ENCODE assay signal across 8 cellular contexts in the genomic region with DNA sequence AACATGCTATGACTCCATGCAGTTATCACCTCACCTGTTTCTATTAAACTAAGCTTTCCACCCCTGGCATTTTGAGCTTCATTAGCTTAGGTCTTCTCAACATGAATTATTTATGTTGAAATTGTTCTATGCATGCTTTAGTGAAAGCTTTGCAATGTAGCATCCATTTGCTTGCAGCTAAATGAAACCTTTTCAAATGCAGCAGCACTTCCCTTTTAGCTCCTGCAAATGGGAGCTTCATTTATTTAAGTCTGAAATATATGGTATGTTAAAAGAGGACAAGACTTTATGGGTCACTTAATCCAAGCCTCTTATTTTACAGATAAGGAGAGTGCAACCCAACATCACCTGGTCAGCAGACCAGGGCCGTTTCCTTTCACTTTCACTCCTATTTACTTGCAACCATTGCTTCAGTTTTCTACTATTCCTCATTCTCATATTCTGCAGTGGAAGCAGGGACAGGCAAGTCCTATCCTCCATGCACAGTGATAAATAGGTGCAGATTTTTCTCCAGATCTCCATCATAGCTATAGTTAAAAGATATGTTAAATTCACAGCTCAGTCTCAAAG. TPM values are rescaled to one million over a fixed set of nuclear protein-coding genes. Genes with fewer than 3 reads are reported as not detected.
DNase-seq lines count a peak whose midpoint lies in the region; ATAC-seq and TF ChIP-seq lines count a peak whose summit lies in the region.

No MANE protein-coding gene starts in this region.

- H3K36me3 ChIP-seq in GM23248 (ENCODE audit: low read depth), result no peaks in the 10 kb centered on the region
- H3K36me3 ChIP-seq in OCI-LY1 (ENCODE audit: insufficient read depth, low read length), result no peaks in the 10 kb centered on the region
- H3K36me3 ChIP-seq in lower lobe of right lung, result no peaks in the 10 kb centered on the region
- no peaks in the 10 kb centered on the region for H3K36me3 ChIP-seq in H7 (replicated peaks; ENCODE audit: control insufficient read depth, insufficient read depth, low read length)
- H3K36me3 ChIP-seq in neuronal stem cell (replicated peaks in 1 of 2; ENCODE audit: control insufficient read depth in 2 of 2, insufficient read depth in 2 of 2, low read length in 2 of 2), result no peaks in the 10 kb centered on the region

- ATAC-seq in GM18867 (IDR thresholded peaks at IDR 0.05; ENCODE audit: unreplicated experiment), result peak; percentile 87
- peak in 1 of 2 donors; percentile 61 for ATAC-seq in lower lobe of right lung
- ATAC-seq in HG03469 (IDR thresholded peaks at IDR 0.05; ENCODE audit: unreplicated experiment), result no peak

- H3K4me1 ChIP-seq in GM23248 (ENCODE audit: insufficient read depth) (peaks cover 4% of the 10 kb centered on the region; the same call in 1 of the 2 replicates), OCI-LY1 (ENCODE audit: insufficient read depth, low read length, severe bottlenecking) (peaks cover 25% of the 10 kb centered on the region), lower lobe of right lung (no peaks in the 10 kb centered on the region), neuronal stem cell (ENCODE audit: control insufficient read depth in 2 of 2, insufficient read depth in 1 of 2, low read depth in 1 of 2, low read length in 2 of 2) (no peaks in the 10 kb centered on the region)

- in situ Hi-C loops in GM23248 (cut with MboI), result no loop called here

- H2AFZ ChIP-seq in GM23248 (no peak overlapping the region), OCI-LY1 (ENCODE audit: low read length) (peak overlapping the region; percentile 76), neuronal stem cell (ENCODE audit: low read length) (no peak overlapping the region)

- H2BK12ac ChIP-seq in neuronal stem cell (ENCODE audit: low read length), result no peak overlapping the region

- no peak overlapping the region for H3K18ac ChIP-seq in neuronal stem cell (ENCODE audit: low read length)

- H3K79me1 ChIP-seq in neuronal stem cell (ENCODE audit: low read depth, low read length), result no peaks in the 10 kb centered on the region

- no peak overlapping the region for H3K4me3 ChIP-seq in GM23248
- H3K4me3 ChIP-seq in OCI-LY1 (ENCODE audit: low read depth, low read length, poor library complexity, severe bottlenecking), result peak overlapping the region; percentile 24
- H3K4me3 ChIP-seq in lower lobe of right lung, result peak overlapping the region; percentile 10
- no peak overlapping the region for H3K4me3 ChIP-seq in H7 (ENCODE audit: insufficient read depth, low read depth, low read length)
- no peak overlapping the region for H3K4me3 ChIP-seq in neuronal stem cell (ENCODE audit: low read length in 2 of 2)

- H3K14ac ChIP-seq in neuronal stem cell (ENCODE audit: low read length), result no peak overlapping the region

- H2BK15ac ChIP-seq in neuronal stem cell (ENCODE audit: low read length), result no peak overlapping the region

- H3K9me2 ChIP-seq in GM23248 (ENCODE audit: insufficient read depth), result no peaks in the 10 kb centered on the region
- no peaks in the 10 kb centered on the region for H3K9me2 ChIP-seq in OCI-LY1 (ENCODE audit: low read depth, low read length)

- no peaks in the 10 kb centered on the region for H3K9me3 ChIP-seq in GM23248 (ENCODE audit: low read depth)
- H3K9me3 ChIP-seq in OCI-LY1 (ENCODE audit: low read length), result no peaks in the 10 kb centered on the region
- H3K9me3 ChIP-seq in lower lobe of right lung, result no peaks in the 10 kb centered on the region
- H3K9me3 ChIP-seq in neuronal stem cell (replicated peaks in 1 of 2; ENCODE audit: control insufficient read depth in 2 of 2, insufficient read depth in 1 of 2, low read depth in 1 of 2, low read length in 2 of 2), result no peaks in the 10 kb centered on the region

- TF ChIP-seq CTCF in OCI-LY1 (IDR thresholded peaks at IDR 0.05; ENCODE audit: low read length) (no peak), lower lobe of right lung (IDR thresholded peaks at IDR 0.05) (no peak)

- no peak overlapping the region for H4K8ac ChIP-seq in neuronal stem cell (ENCODE audit: low read depth, low read length)

- no peak overlapping the region for H3K23ac ChIP-seq in neuronal stem cell (ENCODE audit: low read depth, low read length, poor library complexity)

- H3F3A ChIP-seq in GM23248 (ENCODE audit: insufficient read depth) (no peaks in the 10 kb centered on the region), OCI-LY1 (ENCODE audit: insufficient read depth, low read length) (no peaks in the 10 kb centered on the region)

- no peak overlapping the region for H3K9ac ChIP-seq in GM23248
- no peak overlapping the region; the same call in 1 of the 2 replicates for H3K9ac ChIP-seq in OCI-LY1 (ENCODE audit: low read length)
- no peak overlapping the region for H3K9ac ChIP-seq in neuronal stem cell (ENCODE audit: low read depth, low read length, poor library complexity)

- 8 to 11% methylated on average over 1 of the region's 1 CpG for WGBS in GM23248 (ENCODE audit: low coverage in 1 of 2, low lambda C conversion rate in 2 of 2, missing lambda C conversion rate in 2 of 2), 2 experiments
- no CpG with 5 or more reads among the region's 1 CpG for WGBS in neuronal stem cell (ENCODE audit: extremely low coverage in 2 of 2, insufficient read length in 2 of 2, insufficient replicate concordance in 1 of 2), 2 donors

- no peak overlapping the region for H2AK5ac ChIP-seq in neuronal stem cell (ENCODE audit: low read depth, low read length)

- H3K27ac ChIP-seq in GM23248 (no peak overlapping the region), OCI-LY1 (ENCODE audit: low read depth, low read length, poor library complexity, severe bottlenecking) (no peak overlapping the region), lower lobe of right lung (no peak overlapping the region), neuronal stem cell (replicated peaks; ENCODE audit: low read length) (no peak overlapping the region)

- H4K91ac ChIP-seq in neuronal stem cell (ENCODE audit: low read depth, low read length, poor library complexity), result no peak overlapping the region

- no peak overlapping the region for H2BK120ac ChIP-seq in neuronal stem cell (ENCODE audit: low read depth, low read length)

- no peak overlapping the region for H2BK5ac ChIP-seq in neuronal stem cell (ENCODE audit: low read length)

- intact Hi-C loops in lower lobe of right lung (cut with DNase I), result no loop called here

- H3K4ac ChIP-seq in neuronal stem cell (ENCODE audit: low read length), result no peak overlapping the region

- H3K4me2 ChIP-seq in GM23248 (ENCODE audit: unreplicated experiment) (peak overlapping the region; percentile 20), OCI-LY1 (ENCODE audit: low read length) (peak overlapping the region; percentile 50), neuronal stem cell (ENCODE audit: insufficient read depth, low read length, poor library complexity, severe bottlenecking) (no peak overlapping the region)

- H3K79me2 ChIP-seq in GM23248 (ENCODE audit: insufficient read depth), result no peaks in the 10 kb centered on the region
- H3K79me2 ChIP-seq in OCI-LY1 (ENCODE audit: insufficient read depth, low read length), result no peaks in the 10 kb centered on the region

- no peaks in the 10 kb centered on the region for H4K20me1 ChIP-seq in GM23248 (ENCODE audit: insufficient read depth)
- no peaks in the 10 kb centered on the region for H4K20me1 ChIP-seq in OCI-LY1 (ENCODE audit: insufficient read depth, low read length)

- DNase-seq in GM23248, result no peak
- no peak for DNase-seq in lower lobe of right lung
- no peak for DNase-seq in H7
- DNase-seq in H4 (ENCODE audit: low spot score), result no peak
- DNase-seq in neuronal stem cell (ENCODE audit: low spot score), result no peak

- H3K27me3 ChIP-seq in GM23248 (replicated peaks; ENCODE audit: insufficient read depth) (no peaks in the 10 kb centered on the region), OCI-LY1 (ENCODE audit: insufficient read depth, low read length) (no peaks in the 10 kb centered on the region), lower lobe of right lung (ENCODE audit: low read depth) (no peaks in the 10 kb centered on the region), H7 (ENCODE audit: control insufficient read depth, insufficient read depth, low read length) (no peaks in the 10 kb centered on the region), neuronal stem cell (ENCODE audit: control insufficient read depth in 3 of 3, insufficient read depth in 3 of 3, low read depth in 1 of 3, low read length in 3 of 3) (no peaks in the 10 kb centered on the region)

RNA-seq across cellular contexts. Expression of gene SAMSN1, which starts 56.4 kb away (rescaled TPM):
- total RNA-seq in GM23248 (2014; rRNA removed; shearing (Covaris generic)), result not detected in 2 replicates
- not detected in 2 replicates for polyA plus RNA-seq in GM23248 (2016; fragmentation: Nextera tagmentation; extraction: Ambion mirVana)
- total RNA-seq in lower lobe of right lung, result 21.5 TPM
- 0.15 and 0.90 TPM in 2 replicates for total RNA-seq in H7 (2014; rRNA removed; shearing (Covaris generic))
- 0.08 and 0.58 TPM in 2 replicates for total RNA-seq in H4 (2014; rRNA removed; shearing (Covaris generic))
- not detected for polyA plus RNA-seq in neuronal stem cell (2013, experiment 1 of 2)
- polyA plus RNA-seq in neuronal stem cell (2013, experiment 2 of 2), result 0.04 TPM

Comparison
In these comparisons a context has a peak if more than half of its experiments do, and no peak if none do; other contexts are left out.
1. H3K4me3 ChIP-seq: peak in OCI-LY1 (single experiment) and lower lobe of right lung (single experiment); none in GM23248 (single experiment), H7 (single experiment) and neuronal stem cell (0 of 2).
2. RNA of gene SAMSN1, which starts 56.4 kb away (total RNA-seq): 21.5 TPM in lower lobe of right lung (single experiment); 0.15 to 0.90 TPM in H7, 0.08 to 0.58 TPM in H4 and not detected in GM23248; every median in the first group is over 10 times any median in the second.